In genomic region chr2:9554841-9555337, GRCh38 we compare ENCODE assay signal across 8 cellular contexts. TPM values are rescaled to one million over a fixed set of nuclear protein-coding genes. Genes with fewer than 3 reads are reported as not detected.
A peak's percentile ranks its signal among the peaks of the same experiment; 100 is the strongest.
DNase-seq lines count a peak whose midpoint lies in the region; ATAC-seq and TF ChIP-seq lines count a peak whose summit lies in the region.

No MANE protein-coding gene starts in this region.

- H3K36me3 ChIP-seq in BLaER1 (peaks cover 7% of the 10 kb centered on the region; the same call in 1 of the 2 replicates), SJSA1 (peaks cover 3% of the 10 kb centered on the region; the same call in 1 of the 2 replicates), body of pancreas (replicated peaks in 1 of 2; ENCODE audit: insufficient read depth in 1 of 2, low read depth in 2 of 2) (no peaks in the 10 kb centered on the region)

- peak overlapping the region; percentile 91 for H3K4me2 ChIP-seq in BLaER1

- DNase-seq in HS-27A (ENCODE audit: low read depth) = peak; percentile 40
- peak in 1 of 2 experiments; percentile 48 for DNase-seq in SJSA1 (ENCODE audit: low read depth in 1 of 2, low spot score in 2 of 2)
- DNase-seq in body of pancreas = peak; percentile 21 to 58 (median 25)
- DNase-seq in inferior parietal cortex (ENCODE audit: extremely low spot score) = peak; percentile 39
- peak; percentile 34 for DNase-seq in stimulated activated CD4-positive, alpha-beta T cell treated with anti-CD3 and anti-CD28 coated beads, Interleukin-15, amount 100 ng/mL, for 24 hours

- no peak for TF ChIP-seq POLR2A in body of pancreas (IDR thresholded peaks at IDR 0.05)

- intact Hi-C loops in body of pancreas (cut with DNase I) = no loop called here

- peaks cover 40% of the 10 kb centered on the region; the same call in 1 of the 2 replicates for H4K20me1 ChIP-seq in BLaER1

- TF ChIP-seq CTCF in body of pancreas (IDR thresholded peaks at IDR 0.05) = no peak

- H3K27me3 ChIP-seq in BLaER1 (no peaks in the 10 kb centered on the region), SJSA1 (replicated peaks) (no peaks in the 10 kb centered on the region), body of pancreas (no peaks in the 10 kb centered on the region)

- H3K4me3 ChIP-seq in BLaER1 (peak overlapping the region; percentile 94), SJSA1 (peak overlapping the region; percentile 62), body of pancreas (peak overlapping the region; percentile 84 to 93)

- H3K9me3 ChIP-seq in BLaER1 = no peaks in the 10 kb centered on the region
- no peaks in the 10 kb centered on the region for H3K9me3 ChIP-seq in SJSA1 (replicated peaks)
- H3K9me3 ChIP-seq in body of pancreas = no peaks in the 10 kb centered on the region

- WGBS in body of pancreas, 2 donors = 0 to 1% methylated on average over 11 of the region's 11 CpGs

- H3K27ac ChIP-seq in BLaER1 (peak overlapping the region; percentile 98), SJSA1 (peak overlapping the region; percentile 42), body of pancreas (peak overlapping the region; percentile 97 to 99 (median 98))

- H3K4me1 ChIP-seq in BLaER1 (peaks cover 63% of the 10 kb centered on the region), SJSA1 (replicated peaks) (peaks cover 33% of the 10 kb centered on the region), body of pancreas (peaks cover 27% of the 10 kb centered on the region)

- ATAC-seq in body of pancreas = no peak
- no peak for ATAC-seq in HG03108 (IDR thresholded peaks at IDR 0.05; ENCODE audit: unreplicated experiment)
- ATAC-seq in GM19328 (IDR thresholded peaks at IDR 0.05; ENCODE audit: unreplicated experiment) = no peak

- H3K9ac ChIP-seq in BLaER1 = peak overlapping the region; percentile 98

RNA-seq across cellular contexts. Expression of gene ADAM17, which starts 0.7 kb away (rescaled TPM):
- 20.5 and 25.2 TPM in 2 replicates for total RNA-seq in SJSA1 (2014; rRNA removed; shearing (Covaris generic))
- 10 to 100 TPM in 1 of 2 donors, 1 to 10 TPM in 1; 9.9 to 17.5 TPM for total RNA-seq in body of pancreas

Comparison
In these comparisons a context has a peak if more than half of its experiments do, and no peak if none do; other contexts are left out.
1. H3K27ac ChIP-seq: peak in every context shown above with its lines; median percentile 98 in BLaER1; 98 in body of pancreas; 42 in SJSA1.